ENCODE assay signal across 8 cellular contexts in the genomic region with DNA sequence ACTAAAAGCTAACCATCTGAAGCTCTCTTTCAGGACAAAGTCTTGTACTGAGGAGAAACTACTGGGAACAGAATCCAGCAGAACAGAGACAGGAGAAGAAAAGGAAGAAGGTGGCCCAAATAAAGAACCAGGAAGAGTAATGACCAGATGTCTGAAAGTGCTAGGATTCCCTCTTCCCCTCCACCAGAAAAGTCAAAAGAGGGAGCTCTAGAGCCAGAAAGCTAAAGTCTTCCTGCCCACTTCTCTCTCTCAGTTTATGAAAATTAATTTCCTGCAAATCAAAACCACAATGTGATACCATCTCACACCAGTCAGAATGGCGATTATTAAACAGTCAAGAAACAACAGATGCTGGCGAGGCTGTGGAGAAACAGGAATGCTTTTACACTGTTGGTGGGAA. TPM values are rescaled to one million over a fixed set of nuclear protein-coding genes. Genes with fewer than 3 reads are reported as not detected.
A peak's percentile ranks its signal among the peaks of the same experiment; 100 is the strongest.
DNase-seq lines count a peak whose midpoint lies in the region; ATAC-seq and TF ChIP-seq lines count a peak whose summit lies in the region.

No MANE protein-coding gene starts in this region.

- peak; percentile 41 for TF ChIP-seq RAD21 in SK-N-SH (IDR thresholded peaks at IDR 0.05; ENCODE audit: low read length)

- TF ChIP-seq POLR2A in body of pancreas (IDR thresholded peaks at IDR 0.05): no peak

- POLR2A ChIA-PET in SK-N-SH (lab: Yijun Ruan, JAX): no interaction called here

- H3K4me2 ChIP-seq in SK-N-SH: no peak overlapping the region

- H3K9me3 ChIP-seq in SK-N-SH (peaks cover 7% of the 10 kb centered on the region; the same call in 1 of the 2 replicates), body of pancreas (no peaks in the 10 kb centered on the region)

- H3F3A ChIP-seq in SK-N-SH (replicated peaks; ENCODE audit: insufficient read depth): peaks cover 4% of the 10 kb centered on the region

- CTCF ChIA-PET in SK-N-SH (lab: Yijun Ruan, JAX): interaction anchor here (0.7 to 1.5 kb wide), 3 partner anchors 10 to 20 kb away, joined by 3 to 5 read pairs (median 5); no protein-coding TSS in a partner anchor

- H3K27ac ChIP-seq in SK-N-SH (ENCODE audit: low read depth in 2 of 2, low read length in 1 of 2) (no peak overlapping the region), body of pancreas (no peak overlapping the region)

- no peaks in the 10 kb centered on the region for H3K27me3 Mint-ChIP-seq in glutamatergic neuron (ENCODE audit: unreplicated experiment)

- peaks cover 18% of the 10 kb centered on the region for H3K36me3 Mint-ChIP-seq in glutamatergic neuron (ENCODE audit: unreplicated experiment)
- H3K36me3 Mint-ChIP-seq in activated naive CD4-positive, alpha-beta T cell treated with anti-CD3 and anti-CD28 coated beads, Interleukin-2, amount 50 U/mL, for 72 hours: peaks cover 0 to 13% of the 10 kb centered on the region in 2 donors

- 59% methylated on average over 2 of the region's 2 CpGs for WGBS in SK-N-SH (ENCODE audit: low lambda C conversion rate)
- WGBS in body of pancreas, 2 donors: 38 to 52% methylated on average over 2 of the region's 2 CpGs

- no peak for TF ChIP-seq EP300 in SK-N-SH (IDR thresholded peaks at IDR 0.05; ENCODE audit: borderline replicate concordance in 1 of 2, low read depth in 1 of 2, low read length in 1 of 2)

- no peak overlapping the region for H3K4me3 ChIP-seq in AG09309 (ENCODE audit: control insufficient read depth, low read depth, low read length)
- H3K4me3 ChIP-seq in SK-N-SH (ENCODE audit: low read depth in 2 of 2, low read length in 1 of 2): no peak overlapping the region
- no peak overlapping the region for H3K4me3 ChIP-seq in body of pancreas

- peaks cover 54% of the 10 kb centered on the region; the same call in 1 of the 2 replicates for H3K79me2 ChIP-seq in SK-N-SH (ENCODE audit: insufficient read depth)

- no peak overlapping the region for H3K27ac Mint-ChIP-seq in glutamatergic neuron (ENCODE audit: unreplicated experiment)
- peak overlapping the region in 1 of 2 donors; percentile 37 for H3K27ac Mint-ChIP-seq in activated naive CD4-positive, alpha-beta T cell treated with anti-CD3 and anti-CD28 coated beads, Interleukin-2, amount 50 U/mL, for 72 hours

- peaks cover 5% of the 10 kb centered on the region for H3K9me3 Mint-ChIP-seq in glutamatergic neuron (ENCODE audit: unreplicated experiment)
- peaks cover 0 to 5% of the 10 kb centered on the region in 2 donors for H3K9me3 Mint-ChIP-seq in activated naive CD4-positive, alpha-beta T cell treated with anti-CD3 and anti-CD28 coated beads, Interleukin-2, amount 50 U/mL, for 72 hours

- DNase-seq in AG09309 (ENCODE audit: low read depth) (no peak), SK-N-SH (no peak), glutamatergic neuron (no peak), body of pancreas (no peak), mucosa of gallbladder (ENCODE audit: low spot score) (no peak)
- DNase-seq in activated naive CD4-positive, alpha-beta T cell treated with anti-CD3 and anti-CD28 coated beads, Interleukin-2, amount 50 U/mL, for 72 hours (ENCODE audit: low spot score in 2 of 2): no peak
- DNase-seq in stimulated activated CD4-positive, alpha-beta T cell treated with anti-CD3 and anti-CD28 coated beads, Interleukin-2, amount 100 ng/mL, for 24 hours: no peak

- intact Hi-C loops in body of pancreas (cut with DNase I): no loop called here

- H3K9ac ChIP-seq in SK-N-SH: no peak overlapping the region

- H3K4me1 Mint-ChIP-seq in glutamatergic neuron (ENCODE audit: low read depth, unreplicated experiment): peaks cover 8% of the 10 kb centered on the region

- H3K27me3 ChIP-seq in SK-N-SH (ENCODE audit: insufficient read depth): no peaks in the 10 kb centered on the region
- no peaks in the 10 kb centered on the region for H3K27me3 ChIP-seq in body of pancreas

- H2AFZ ChIP-seq in SK-N-SH (ENCODE audit: low read depth): no peak overlapping the region

- TF ChIP-seq CTCF in AG09309 (IDR thresholded peaks at IDR 0.05; ENCODE audit: control insufficient read depth, insufficient read depth, low read depth, low read length, missing control alignments): peak; percentile 45
- peak; percentile 45; the same call in 2 of the 3 replicates for TF ChIP-seq CTCF in GM12872 (IDR thresholded peaks at IDR 0.05; ENCODE audit: insufficient read depth, low read depth, low read length)
- peak; percentile 22 for TF ChIP-seq CTCF in SK-N-SH (IDR thresholded peaks at IDR 0.05)
- no peak for TF ChIP-seq CTCF in glutamatergic neuron (IDR thresholded peaks at IDR 0.05; ENCODE audit: partially characterized antibody, unreplicated experiment)
- peak in 3 of 7 experiments; percentile 15 to 27 (median 26) for TF ChIP-seq CTCF in body of pancreas (IDR thresholded peaks at IDR 0.05)

- no peaks in the 10 kb centered on the region for H3K4me1 ChIP-seq in SK-N-SH (ENCODE audit: control insufficient read depth in 1 of 2, insufficient read depth in 2 of 2, low read depth in 1 of 2, low read length in 1 of 2)
- peaks cover 4% of the 10 kb centered on the region for H3K4me1 ChIP-seq in body of pancreas

- peak overlapping the region; percentile 49 for H3K4me3 Mint-ChIP-seq in glutamatergic neuron (ENCODE audit: unreplicated experiment)

- peaks cover 25% of the 10 kb centered on the region for H4K20me1 ChIP-seq in SK-N-SH (ENCODE audit: insufficient read depth)

- no peaks in the 10 kb centered on the region for H3K9me2 ChIP-seq in SK-N-SH

- no peak for ATAC-seq in body of pancreas
- no peak for ATAC-seq in activated naive CD4-positive, alpha-beta T cell treated with anti-CD3 and anti-CD28 coated beads, Interleukin-2, amount 50 U/mL, for 72 hours

- H3K36me3 ChIP-seq in SK-N-SH (replicated peaks in 1 of 2; ENCODE audit: control insufficient read depth in 1 of 2, insufficient read depth in 2 of 2, low read length in 1 of 2) (no peaks in the 10 kb centered on the region), body of pancreas (replicated peaks in 1 of 2; ENCODE audit: insufficient read depth in 1 of 2, low read depth in 2 of 2) (no peaks in the 10 kb centered on the region)

TF ChIP-seq in SK-N-SH, 30 proteins besides CTCF, POLR2A, EP300 and RAD21:
- TF ChIP-seq, protein P1, sequence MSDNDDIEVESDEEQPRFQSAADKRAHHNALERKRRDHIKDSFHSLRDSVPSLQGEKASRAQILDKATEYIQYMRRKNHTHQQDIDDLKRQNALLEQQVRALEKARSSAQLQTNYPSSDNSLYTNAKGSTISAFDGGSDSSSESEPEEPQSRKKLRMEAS (IDR thresholded peaks at IDR 0.05; ENCODE audit: low read depth): no peak
- TF ChIP-seq TAF1 (IDR thresholded peaks at IDR 0.05; ENCODE audit: borderline replicate concordance, low read depth, low read length) (no peak), EZH2phosphoT487 (IDR thresholded peaks at IDR 0.05; ENCODE audit: borderline replicate concordance, low read depth) (no peak), SMC3 (IDR thresholded peaks at IDR 0.05; ENCODE audit: low read depth, low read length) (no peak), IRF3 (IDR thresholded peaks at IDR 0.05; ENCODE audit: low read depth, low read length) (no peak), TEAD4 (IDR thresholded peaks at IDR 0.05; ENCODE audit: borderline replicate concordance, insufficient read depth) (no peak), SIN3A (IDR thresholded peaks at IDR 0.05; ENCODE audit: borderline replicate concordance, low read depth, low read length) (no peak), MXI1 (IDR thresholded peaks at IDR 0.05; ENCODE audit: low read depth, low read length) (no peak), ELF1 (IDR thresholded peaks at IDR 0.05) (no peak), GATA2 (CRISPR knock-in tag; IDR thresholded peaks at IDR 0.05) (no peak), RFX5 (IDR thresholded peaks at IDR 0.05; ENCODE audit: low read length) (no peak), FOXJ3 (CRISPR knock-in tag; IDR thresholded peaks at IDR 0.05) (no peak), MEF2A (IDR thresholded peaks at IDR 0.05; ENCODE audit: borderline replicate concordance, low read depth) (no peak), FOXM1 (IDR thresholded peaks at IDR 0.05; ENCODE audit: low read depth) (no peak), CHD2 (IDR thresholded peaks at IDR 0.05; ENCODE audit: low read length, partially characterized antibody) (no peak), USF2 (IDR thresholded peaks at IDR 0.05; ENCODE audit: borderline replicate concordance, low read depth, low read length) (no peak), RXRA (IDR thresholded peaks at IDR 0.05; ENCODE audit: borderline replicate concordance, low read depth) (no peak), YY1 (IDR thresholded peaks at IDR 0.05; ENCODE audit: low read depth) (no peak), RCOR1 (IDR thresholded peaks at IDR 0.05; ENCODE audit: low read length) (no peak)

RNA-seq across cellular contexts. Expression of gene SPPL3, which starts 47.2 kb away (rescaled TPM):
- 9.6 and 18.8 TPM in 2 replicates for polyA plus RNA-seq in SK-N-SH (2012; rRNA removed)
- 31.9 and 33.6 TPM in 2 replicates for polyA plus RNA-seq in SK-N-SH (2012; cell fraction: cytosol; rRNA removed)
- 9.8 and 17.6 TPM in 2 replicates for polyA plus RNA-seq in SK-N-SH (2012; cell fraction: nucleus; rRNA removed)
- 53.4 TPM for total RNA-seq in glutamatergic neuron (ENCODE audit: unreplicated experiment)
- total RNA-seq in body of pancreas: 10 to 100 TPM; 13.5 to 16.5 TPM
- 10 to 100 TPM; 26.7 to 33.3 TPM for total RNA-seq in activated naive CD4-positive, alpha-beta T cell treated with anti-CD3 and anti-CD28 coated beads, Interleukin-2, amount 50 U/mL, for 72 hours
- 50.7 TPM for total RNA-seq in mucosa of gallbladder
